ENCODE assay signal across 23 cellular contexts in genomic region chr2:95138702-95139101, GRCh38. TPM values are rescaled to one million over a fixed set of nuclear protein-coding genes. Genes with fewer than 3 reads are reported as not detected.
A peak's percentile ranks its signal among the peaks of the same experiment; 100 is the strongest.
DNase-seq lines count a peak whose midpoint lies in the region; ATAC-seq and TF ChIP-seq lines count a peak whose summit lies in the region.
"Had no signal": no experiment of that assay in that cellular context is flagged by ENCODE, and none has a peak within 500 bp of the region (broad histone marks: within the 10 kb centered on the region; RNA-seq: fewer than 3 reads in every experiment).

No MANE protein-coding gene starts in this region.

- TF ChIP-seq RAD21 in liver (IDR thresholded peaks at IDR 0.05) = no peak

- DNase-seq in right lobe of liver = no peak
- DNase-seq in endothelial cell (ENCODE audit: low spot score) = no peak
- DNase-seq in lower lobe of right lung = no peak
- DNase-seq: ACHN; BE2C; C1 segment of cervical spinal cord; CD4-positive, alpha-beta memory T cell; CD4-positive, CD25-positive, alpha-beta regulatory T cell; CD8-positive, alpha-beta memory T cell; COR-L47; DMS 273 treated with DMSO at 0.1 percent for 48 hours; DMS153; DMS53; DMS79; DND-41; EL; GDM1 had no signal

- H3K4me1 Mint-ChIP-seq in endothelial cell (ENCODE audit: unreplicated experiment) = no peaks in the 10 kb centered on the region
- H3K4me1 Mint-ChIP-seq: CD14-positive monocyte; CD4-positive, alpha-beta memory T cell; CD4-positive, CD25-positive, alpha-beta regulatory T cell; CD8-positive, alpha-beta memory T cell had no signal

- H3K9me3 Mint-ChIP-seq in endothelial cell (ENCODE audit: unreplicated experiment) = peaks cover 20% of the 10 kb centered on the region

- H3K9ac ChIP-seq in liver (ENCODE audit: low read depth in 1 of 2, low read length in 2 of 2) = no peak overlapping the region
- H3K9ac ChIP-seq: BLaER1 had no signal

- intact Hi-C loops in right lobe of liver (cut with DNase I) (no loop called here), lower lobe of right lung (cut with DNase I) (no loop called here)

- H3K9me3 ChIP-seq in liver (ENCODE audit: control insufficient read depth in 4 of 4, low read length in 3 of 4) = peaks cover 19 to 37% (median 21%) of the 10 kb centered on the region in 4 donors
- H3K9me3 ChIP-seq in right lobe of liver = peaks cover 0 to 15% (median 0%) of the 10 kb centered on the region in 4 donors
- peaks cover 48% of the 10 kb centered on the region for H3K9me3 ChIP-seq in lower lobe of right lung
- H3K9me3 ChIP-seq: BE2C had no signal

- ATAC-seq in right lobe of liver = no peak
- no peak for ATAC-seq in HG03565 (IDR thresholded peaks at IDR 0.05; ENCODE audit: unreplicated experiment)
- ATAC-seq in lower lobe of right lung = no peak
- ATAC-seq: GM12878 had no signal

- H3K4me3 Mint-ChIP-seq in endothelial cell (ENCODE audit: unreplicated experiment) = peak overlapping the region; percentile 5
- H3K4me3 Mint-ChIP-seq: CD14-positive monocyte; CD4-positive, alpha-beta memory T cell; CD4-positive, CD25-positive, alpha-beta regulatory T cell; CD8-positive, alpha-beta memory T cell had no signal

- H3K36me3 ChIP-seq in liver (ENCODE audit: control insufficient read depth in 4 of 4, insufficient read depth in 3 of 4, low read depth in 1 of 4, low read length in 3 of 4) (peaks cover 0 to 3% (median 0%) of the 10 kb centered on the region in 4 donors), right lobe of liver (no peaks in the 10 kb centered on the region), lower lobe of right lung (no peaks in the 10 kb centered on the region)
- H3K36me3 ChIP-seq: BE2C had no signal

- no peak for TF ChIP-seq CTCF in liver (IDR thresholded peaks at IDR 0.05; ENCODE audit: low read depth, low read length, missing input control)
- TF ChIP-seq CTCF in right lobe of liver (IDR thresholded peaks at IDR 0.05) = no peak
- no peak for TF ChIP-seq CTCF in endothelial cell (IDR thresholded peaks at IDR 0.05; ENCODE audit: unreplicated experiment)
- TF ChIP-seq CTCF in lower lobe of right lung (IDR thresholded peaks at IDR 0.05) = no peak

- TF ChIP-seq POLR2A in right lobe of liver (IDR thresholded peaks at IDR 0.05) = no peak

- H3K27ac Mint-ChIP-seq in endothelial cell (ENCODE audit: unreplicated experiment) = no peak overlapping the region
- H3K27ac Mint-ChIP-seq: CD14-positive monocyte; CD4-positive, CD25-positive, alpha-beta regulatory T cell; CD8-positive, alpha-beta memory T cell had no signal

- H3K4me3 ChIP-seq in liver (ENCODE audit: low read depth in 1 of 3, low read length in 3 of 3) (peak overlapping the region in 2 of 3 donors; percentile 29 to 41), right lobe of liver (no peak overlapping the region), lower lobe of right lung (no peak overlapping the region)
- H3K4me3 ChIP-seq: BLaER1, GM12878 had no signal

- H3K27ac ChIP-seq in liver (ENCODE audit: low read depth in 1 of 2, low read length in 2 of 2) (no peak overlapping the region), right lobe of liver (no peak overlapping the region), lower lobe of right lung (no peak overlapping the region)
- H3K27ac ChIP-seq: 22Rv1, BLaER1 had no signal

- 84% methylated on average over 1 of the region's 1 CpG for WGBS in liver
- WGBS in right lobe of liver (ENCODE audit: insufficient coverage, low coverage, low lambda C conversion rate, missing lambda C conversion rate) = 67% methylated on average over 1 of the region's 1 CpG

- H3K27me3 Mint-ChIP-seq in endothelial cell (ENCODE audit: unreplicated experiment) = no peaks in the 10 kb centered on the region
- H3K27me3 Mint-ChIP-seq: CD4-positive, alpha-beta memory T cell had no signal

- H3K36me3 Mint-ChIP-seq in endothelial cell (ENCODE audit: low read depth, unreplicated experiment) = peaks cover 30% of the 10 kb centered on the region

- no peaks in the 10 kb centered on the region for H3K27me3 ChIP-seq in liver (ENCODE audit: control insufficient read depth in 4 of 4, insufficient read depth in 4 of 4, low read length in 3 of 4)
- H3K27me3 ChIP-seq in right lobe of liver = no peaks in the 10 kb centered on the region
- no peaks in the 10 kb centered on the region for H3K27me3 ChIP-seq in lower lobe of right lung (ENCODE audit: low read depth)
- H3K27me3 ChIP-seq: BE2C, BLaER1 had no signal

- H3K4me1 ChIP-seq in liver (ENCODE audit: control insufficient read depth in 4 of 4, insufficient read depth in 4 of 4, low read length in 3 of 4) = no peaks in the 10 kb centered on the region
- no peaks in the 10 kb centered on the region for H3K4me1 ChIP-seq in right lobe of liver
- no peaks in the 10 kb centered on the region for H3K4me1 ChIP-seq in lower lobe of right lung
- H3K4me1 ChIP-seq: BE2C, BLaER1 had no signal

TF ChIP-seq in liver, 16 proteins besides CTCF, POLR2A, EP300 and RAD21:
- TF ChIP-seq HNF4G (IDR thresholded peaks at IDR 0.05) = no peak
- no peak for TF ChIP-seq SP1 (IDR thresholded peaks at IDR 0.05)
- no peak for TF ChIP-seq NR2F2 (IDR thresholded peaks at IDR 0.05)
- no peak for TF ChIP-seq JUND (IDR thresholded peaks at IDR 0.05)
- TF ChIP-seq EGR1 (IDR thresholded peaks at IDR 0.05; ENCODE audit: low read depth in 2 of 2) = no peak
- no peak for TF ChIP-seq REST (IDR thresholded peaks at IDR 0.05)
- no peak for TF ChIP-seq ATF3 (IDR thresholded peaks at IDR 0.05)
- TF ChIP-seq ZBTB33 (IDR thresholded peaks at IDR 0.05) = no peak
- TF ChIP-seq HNF4A (conservative IDR thresholded peaks at IDR 0.05) = no peak
- TF ChIP-seq RXRA (IDR thresholded peaks at IDR 0.05) = no peak
- TF ChIP-seq MAX (IDR thresholded peaks at IDR 0.05) = no peak
- no peak for TF ChIP-seq TAF1 (conservative IDR thresholded peaks at IDR 0.05)
- TF ChIP-seq GABPA (IDR thresholded peaks at IDR 0.05 in 1 of 2, conservative IDR thresholded peaks at IDR 0.05 in 1 of 2) = no peak
- no peak for TF ChIP-seq FOXA1 (IDR thresholded peaks at IDR 0.05)
- no peak for TF ChIP-seq FOXA2 (IDR thresholded peaks at IDR 0.05)
- no peak for TF ChIP-seq YY1 (IDR thresholded peaks at IDR 0.05)

RNA-seq across cellular contexts. Expression of gene MRPS5, which starts 17.1 kb away (rescaled TPM):
- total RNA-seq in liver (10 to 100 TPM; 21.7 to 64.0 TPM), right lobe of liver (10 to 100 TPM; 36.1 to 52.1 (median 47.9) TPM), endothelial cell (ENCODE audit: unreplicated experiment) (47.5 TPM), lower lobe of right lung (51.9 TPM)
- 10 to 100 TPM; 50.0 to 72.9 TPM for polyA plus RNA-seq in liver

RNA-seq across cellular contexts. Expression of gene ZNF514, which starts 20.9 kb away (rescaled TPM):
- total RNA-seq in liver (1 to 10 TPM; 4.2 to 6.2 TPM), right lobe of liver (1 to 10 TPM; 2.0 to 8.1 (median 5.4) TPM), endothelial cell (ENCODE audit: unreplicated experiment) (16.2 TPM), lower lobe of right lung (19.9 TPM)
- polyA plus RNA-seq in liver = 1 to 10 TPM; 1.7 to 3.3 TPM

RNA-seq across cellular contexts. Expression of gene ZNF2, which starts 26.9 kb away (rescaled TPM):
- total RNA-seq in liver (1 to 10 TPM; 2.5 to 3.0 TPM), right lobe of liver (1 to 10 TPM; 1.1 to 2.0 (median 1.8) TPM), endothelial cell (ENCODE audit: unreplicated experiment) (5.3 TPM), lower lobe of right lung (4.1 TPM)
- polyA plus RNA-seq in liver = 1 to 10 TPM; 1.0 to 1.2 TPM

Comparison
In these comparisons a context has a peak if more than half of its experiments do, and no peak if none do; other contexts are left out.
1. H3K4me3 ChIP-seq: peak in liver (2 of 3); none in right lobe of liver (0 of 3) and lower lobe of right lung (single experiment).